Comparison of ENCODE assay signal across 2 cellular contexts in the genomic region with DNA sequence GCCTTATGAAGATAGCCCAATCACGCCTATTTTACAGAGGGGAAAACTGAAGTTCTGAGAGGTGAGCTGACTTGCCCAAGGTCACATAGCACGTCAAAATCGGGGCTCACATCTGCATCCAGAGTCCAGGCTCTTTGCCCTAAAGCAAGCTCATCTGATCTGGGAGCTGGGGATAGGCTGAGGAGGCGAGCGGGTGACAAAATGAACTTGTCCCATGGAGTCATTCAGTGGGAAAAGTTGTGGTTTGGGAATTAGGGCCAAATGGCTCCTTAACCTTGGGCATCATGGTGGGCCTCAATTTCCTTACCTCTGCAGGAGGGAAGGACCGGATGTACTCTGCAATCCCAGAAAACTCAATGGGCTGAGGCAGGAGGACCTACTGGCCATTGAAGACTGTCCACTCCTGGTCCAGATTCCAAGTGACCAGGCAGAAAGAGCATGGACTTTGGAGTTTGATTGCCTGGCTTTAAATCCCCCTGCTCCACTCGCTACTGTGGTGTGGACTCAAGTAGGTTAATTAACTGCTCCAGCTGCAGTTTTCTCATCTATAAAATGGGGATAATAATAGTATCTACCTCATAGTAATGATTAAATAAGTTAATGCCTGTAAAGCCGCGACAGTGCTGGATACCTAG.
TF ChIP-seq lines count a peak whose summit lies in the region.

No MANE protein-coding gene starts in this region.

TF ChIP-seq in GM23338, 12 proteins besides CTCF, POLR2A, EP300 and RAD21 (continued from another document):
- TF ChIP-seq, protein P1, sequence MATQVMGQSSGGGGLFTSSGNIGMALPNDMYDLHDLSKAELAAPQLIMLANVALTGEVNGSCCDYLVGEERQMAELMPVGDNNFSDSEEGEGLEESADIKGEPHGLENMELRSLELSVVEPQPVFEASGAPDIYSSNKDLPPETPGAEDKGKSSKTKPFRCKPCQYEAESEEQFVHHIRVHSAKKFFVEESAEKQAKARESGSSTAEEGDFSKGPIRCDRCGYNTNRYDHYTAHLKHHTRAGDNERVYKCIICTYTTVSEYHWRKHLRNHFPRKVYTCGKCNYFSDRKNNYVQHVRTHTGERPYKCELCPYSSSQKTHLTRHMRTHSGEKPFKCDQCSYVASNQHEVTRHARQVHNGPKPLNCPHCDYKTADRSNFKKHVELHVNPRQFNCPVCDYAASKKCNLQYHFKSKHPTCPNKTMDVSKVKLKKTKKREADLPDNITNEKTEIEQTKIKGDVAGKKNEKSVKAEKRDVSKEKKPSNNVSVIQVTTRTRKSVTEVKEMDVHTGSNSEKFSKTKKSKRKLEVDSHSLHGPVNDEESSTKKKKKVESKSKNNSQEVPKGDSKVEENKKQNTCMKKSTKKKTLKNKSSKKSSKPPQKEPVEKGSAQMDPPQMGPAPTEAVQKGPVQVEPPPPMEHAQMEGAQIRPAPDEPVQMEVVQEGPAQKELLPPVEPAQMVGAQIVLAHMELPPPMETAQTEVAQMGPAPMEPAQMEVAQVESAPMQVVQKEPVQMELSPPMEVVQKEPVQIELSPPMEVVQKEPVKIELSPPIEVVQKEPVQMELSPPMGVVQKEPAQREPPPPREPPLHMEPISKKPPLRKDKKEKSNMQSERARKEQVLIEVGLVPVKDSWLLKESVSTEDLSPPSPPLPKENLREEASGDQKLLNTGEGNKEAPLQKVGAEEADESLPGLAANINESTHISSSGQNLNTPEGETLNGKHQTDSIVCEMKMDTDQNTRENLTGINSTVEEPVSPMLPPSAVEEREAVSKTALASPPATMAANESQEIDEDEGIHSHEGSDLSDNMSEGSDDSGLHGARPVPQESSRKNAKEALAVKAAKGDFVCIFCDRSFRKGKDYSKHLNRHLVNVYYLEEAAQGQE (IDR thresholded peaks at IDR 0.05; ENCODE audit: unreplicated experiment) = no peak
- TF ChIP-seq, protein P2, sequence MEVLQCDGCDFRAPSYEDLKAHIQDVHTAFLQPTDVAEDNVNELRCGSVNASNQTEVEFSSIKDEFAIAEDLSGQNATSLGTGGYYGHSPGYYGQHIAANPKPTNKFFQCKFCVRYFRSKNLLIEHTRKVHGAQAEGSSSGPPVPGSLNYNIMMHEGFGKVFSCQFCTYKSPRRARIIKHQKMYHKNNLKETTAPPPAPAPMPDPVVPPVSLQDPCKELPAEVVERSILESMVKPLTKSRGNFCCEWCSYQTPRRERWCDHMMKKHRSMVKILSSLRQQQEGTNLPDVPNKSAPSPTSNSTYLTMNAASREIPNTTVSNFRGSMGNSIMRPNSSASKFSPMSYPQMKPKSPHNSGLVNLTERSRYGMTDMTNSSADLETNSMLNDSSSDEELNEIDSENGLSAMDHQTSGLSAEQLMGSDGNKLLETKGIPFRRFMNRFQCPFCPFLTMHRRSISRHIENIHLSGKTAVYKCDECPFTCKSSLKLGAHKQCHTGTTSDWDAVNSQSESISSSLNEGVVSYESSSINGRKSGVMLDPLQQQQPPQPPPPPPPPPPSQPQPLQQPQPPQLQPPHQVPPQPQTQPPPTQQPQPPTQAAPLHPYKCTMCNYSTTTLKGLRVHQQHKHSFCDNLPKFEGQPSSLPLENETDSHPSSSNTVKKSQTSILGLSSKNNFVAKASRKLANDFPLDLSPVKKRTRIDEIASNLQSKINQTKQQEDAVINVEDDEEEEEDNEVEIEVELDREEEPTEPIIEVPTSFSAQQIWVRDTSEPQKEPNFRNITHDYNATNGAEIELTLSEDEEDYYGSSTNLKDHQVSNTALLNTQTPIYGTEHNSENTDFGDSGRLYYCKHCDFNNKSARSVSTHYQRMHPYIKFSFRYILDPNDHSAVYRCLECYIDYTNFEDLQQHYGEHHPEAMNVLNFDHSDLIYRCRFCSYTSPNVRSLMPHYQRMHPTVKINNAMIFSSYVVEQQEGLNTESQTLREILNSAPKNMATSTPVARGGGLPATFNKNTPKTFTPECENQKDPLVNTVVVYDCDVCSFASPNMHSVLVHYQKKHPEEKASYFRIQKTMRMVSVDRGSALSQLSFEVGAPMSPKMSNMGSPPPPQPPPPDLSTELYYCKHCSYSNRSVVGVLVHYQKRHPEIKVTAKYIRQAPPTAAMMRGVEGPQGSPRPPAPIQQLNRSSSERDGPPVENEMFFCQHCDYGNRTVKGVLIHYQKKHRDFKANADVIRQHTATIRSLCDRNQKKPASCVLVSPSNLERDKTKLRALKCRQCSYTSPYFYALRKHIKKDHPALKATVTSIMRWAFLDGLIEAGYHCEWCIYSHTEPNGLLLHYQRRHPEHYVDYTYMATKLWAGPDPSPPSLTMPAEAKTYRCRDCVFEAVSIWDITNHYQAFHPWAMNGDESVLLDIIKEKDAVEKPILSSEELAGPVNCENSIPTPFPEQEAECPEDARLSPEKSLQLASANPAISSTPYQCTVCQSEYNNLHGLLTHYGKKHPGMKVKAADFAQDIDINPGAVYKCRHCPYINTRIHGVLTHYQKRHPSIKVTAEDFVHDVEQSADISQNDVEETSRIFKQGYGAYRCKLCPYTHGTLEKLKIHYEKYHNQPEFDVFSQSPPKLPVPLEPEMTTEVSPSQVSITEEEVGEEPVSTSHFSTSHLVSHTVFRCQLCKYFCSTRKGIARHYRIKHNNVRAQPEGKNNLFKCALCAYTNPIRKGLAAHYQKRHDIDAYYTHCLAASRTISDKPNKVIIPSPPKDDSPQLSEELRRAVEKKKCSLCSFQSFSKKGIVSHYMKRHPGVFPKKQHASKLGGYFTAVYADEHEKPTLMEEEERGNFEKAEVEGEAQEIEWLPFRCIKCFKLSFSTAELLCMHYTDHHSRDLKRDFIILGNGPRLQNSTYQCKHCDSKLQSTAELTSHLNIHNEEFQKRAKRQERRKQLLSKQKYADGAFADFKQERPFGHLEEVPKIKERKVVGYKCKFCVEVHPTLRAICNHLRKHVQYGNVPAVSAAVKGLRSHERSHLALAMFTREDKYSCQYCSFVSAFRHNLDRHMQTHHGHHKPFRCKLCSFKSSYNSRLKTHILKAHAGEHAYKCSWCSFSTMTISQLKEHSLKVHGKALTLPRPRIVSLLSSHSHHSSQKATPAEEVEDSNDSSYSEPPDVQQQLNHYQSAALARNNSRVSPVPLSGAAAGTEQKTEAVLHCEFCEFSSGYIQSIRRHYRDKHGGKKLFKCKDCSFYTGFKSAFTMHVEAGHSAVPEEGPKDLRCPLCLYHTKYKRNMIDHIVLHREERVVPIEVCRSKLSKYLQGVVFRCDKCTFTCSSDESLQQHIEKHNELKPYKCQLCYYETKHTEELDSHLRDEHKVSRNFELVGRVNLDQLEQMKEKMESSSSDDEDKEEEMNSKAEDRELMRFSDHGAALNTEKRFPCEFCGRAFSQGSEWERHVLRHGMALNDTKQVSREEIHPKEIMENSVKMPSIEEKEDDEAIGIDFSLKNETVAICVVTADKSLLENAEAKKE (CRISPR knock-in tag; IDR thresholded peaks at IDR 0.05) = no peak
- no peak for TF ChIP-seq ZNF114 (CRISPR knock-in tag; IDR thresholded peaks at IDR 0.05)
TF ChIP-seq in GM23338: peak in this region for 0.

TF ChIP-seq in HepG2, 621 proteins besides CTCF, POLR2A, EP300 and RAD21:
- TF ChIP-seq, protein P3, sequence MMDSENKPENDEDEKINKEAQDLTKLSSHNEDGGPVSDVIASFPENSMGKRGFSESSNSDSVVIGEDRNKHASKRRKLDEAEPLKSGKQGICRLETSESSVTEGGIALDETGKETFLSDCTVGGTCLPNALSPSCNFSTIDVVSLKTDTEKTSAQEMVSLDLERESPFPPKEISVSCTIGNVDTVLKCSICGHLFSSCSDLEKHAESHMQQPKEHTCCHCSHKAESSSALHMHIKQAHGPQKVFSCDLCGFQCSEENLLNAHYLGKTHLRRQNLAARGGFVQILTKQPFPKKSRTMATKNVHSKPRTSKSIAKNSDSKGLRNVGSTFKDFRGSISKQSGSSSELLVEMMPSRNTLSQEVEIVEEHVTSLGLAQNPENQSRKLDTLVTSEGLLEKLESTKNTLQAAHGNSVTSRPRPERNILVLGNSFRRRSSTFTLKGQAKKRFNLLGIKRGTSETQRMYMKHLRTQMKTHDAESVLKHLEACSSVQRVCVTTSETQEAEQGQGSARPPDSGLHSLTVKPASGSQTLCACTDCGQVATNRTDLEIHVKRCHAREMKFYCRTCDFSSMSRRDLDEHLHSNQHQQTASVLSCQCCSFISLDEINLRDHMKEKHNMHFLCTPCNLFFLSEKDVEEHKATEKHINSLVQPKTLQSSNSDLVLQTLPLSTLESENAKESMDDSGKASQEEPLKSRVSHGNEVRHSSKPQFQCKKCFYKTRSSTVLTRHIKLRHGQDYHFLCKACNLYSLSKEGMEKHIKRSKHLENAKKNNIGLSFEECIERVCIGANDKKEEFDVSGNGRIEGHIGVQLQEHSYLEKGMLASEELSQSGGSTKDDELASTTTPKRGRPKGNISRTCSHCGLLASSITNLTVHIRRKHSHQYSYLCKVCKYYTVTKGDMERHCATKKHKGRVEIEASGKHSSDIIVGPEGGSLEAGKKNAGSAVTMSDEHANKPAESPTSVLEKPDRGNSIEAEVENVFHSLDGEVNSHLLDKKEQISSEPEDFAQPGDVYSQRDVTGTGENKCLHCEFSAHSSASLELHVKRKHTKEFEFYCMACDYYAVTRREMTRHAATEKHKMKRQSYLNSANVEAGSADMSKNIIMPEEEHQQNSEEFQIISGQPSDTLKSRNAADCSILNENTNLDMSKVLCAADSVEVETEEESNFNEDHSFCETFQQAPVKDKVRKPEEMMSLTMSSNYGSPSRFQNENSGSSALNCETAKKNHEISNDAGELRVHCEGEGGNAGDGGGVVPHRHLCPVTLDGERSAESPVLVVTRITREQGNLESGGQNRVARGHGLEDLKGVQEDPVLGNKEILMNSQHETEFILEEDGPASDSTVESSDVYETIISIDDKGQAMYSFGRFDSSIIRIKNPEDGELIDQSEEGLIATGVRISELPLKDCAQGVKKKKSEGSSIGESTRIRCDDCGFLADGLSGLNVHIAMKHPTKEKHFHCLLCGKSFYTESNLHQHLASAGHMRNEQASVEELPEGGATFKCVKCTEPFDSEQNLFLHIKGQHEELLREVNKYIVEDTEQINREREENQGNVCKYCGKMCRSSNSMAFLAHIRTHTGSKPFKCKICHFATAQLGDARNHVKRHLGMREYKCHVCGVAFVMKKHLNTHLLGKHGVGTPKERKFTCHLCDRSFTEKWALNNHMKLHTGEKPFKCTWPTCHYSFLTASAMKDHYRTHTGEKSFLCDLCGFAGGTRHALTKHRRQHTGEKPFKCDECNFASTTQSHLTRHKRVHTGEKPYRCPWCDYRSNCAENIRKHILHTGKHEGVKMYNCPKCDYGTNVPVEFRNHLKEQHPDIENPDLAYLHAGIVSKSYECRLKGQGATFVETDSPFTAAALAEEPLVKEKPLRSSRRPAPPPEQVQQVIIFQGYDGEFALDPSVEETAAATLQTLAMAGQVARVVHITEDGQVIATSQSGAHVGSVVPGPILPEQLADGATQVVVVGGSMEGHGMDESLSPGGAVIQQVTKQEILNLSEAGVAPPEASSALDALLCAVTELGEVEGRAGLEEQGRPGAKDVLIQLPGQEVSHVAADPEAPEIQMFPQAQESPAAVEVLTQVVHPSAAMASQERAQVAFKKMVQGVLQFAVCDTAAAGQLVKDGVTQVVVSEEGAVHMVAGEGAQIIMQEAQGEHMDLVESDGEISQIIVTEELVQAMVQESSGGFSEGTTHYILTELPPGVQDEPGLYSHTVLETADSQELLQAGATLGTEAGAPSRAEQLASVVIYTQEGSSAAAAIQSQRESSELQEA (CRISPR knock-in tag; IDR thresholded peaks at IDR 0.05; ENCODE audit: not compliant biosample characterization) = no peak
- TF ChIP-seq ZNF609 (CRISPR knock-in tag; IDR thresholded peaks at IDR 0.05; ENCODE audit: borderline replicate concordance) (no peak), ZNF629 (CRISPR knock-in tag; conservative IDR thresholded peaks at IDR 0.05) (peak; percentile 42; the same call in 1 of the 2 replicates), KDM2A (CRISPR knock-in tag; IDR thresholded peaks at IDR 0.05; ENCODE audit: borderline replicate concordance, low read depth) (no peak), HNF4A (CRISPR knock-in tag; IDR thresholded peaks at IDR 0.05) (peak; percentile 39; the same call in 1 of the 2 replicates), KLF6 (CRISPR knock-in tag; IDR thresholded peaks at IDR 0.05) (no peak)
